In genomic region chr16:54657709-54658102, GRCh38 we compare ENCODE assay signal across 1 cellular context.
TF ChIP-seq lines count a peak whose summit lies in the region.

No MANE protein-coding gene starts in this region.

TF ChIP-seq in A549, 52 proteins besides CTCF, POLR2A, EP300 and RAD21 (continued from another document):
- no peak for TF ChIP-seq RFX5 (IDR thresholded peaks at IDR 0.05)
